In the genomic region with DNA sequence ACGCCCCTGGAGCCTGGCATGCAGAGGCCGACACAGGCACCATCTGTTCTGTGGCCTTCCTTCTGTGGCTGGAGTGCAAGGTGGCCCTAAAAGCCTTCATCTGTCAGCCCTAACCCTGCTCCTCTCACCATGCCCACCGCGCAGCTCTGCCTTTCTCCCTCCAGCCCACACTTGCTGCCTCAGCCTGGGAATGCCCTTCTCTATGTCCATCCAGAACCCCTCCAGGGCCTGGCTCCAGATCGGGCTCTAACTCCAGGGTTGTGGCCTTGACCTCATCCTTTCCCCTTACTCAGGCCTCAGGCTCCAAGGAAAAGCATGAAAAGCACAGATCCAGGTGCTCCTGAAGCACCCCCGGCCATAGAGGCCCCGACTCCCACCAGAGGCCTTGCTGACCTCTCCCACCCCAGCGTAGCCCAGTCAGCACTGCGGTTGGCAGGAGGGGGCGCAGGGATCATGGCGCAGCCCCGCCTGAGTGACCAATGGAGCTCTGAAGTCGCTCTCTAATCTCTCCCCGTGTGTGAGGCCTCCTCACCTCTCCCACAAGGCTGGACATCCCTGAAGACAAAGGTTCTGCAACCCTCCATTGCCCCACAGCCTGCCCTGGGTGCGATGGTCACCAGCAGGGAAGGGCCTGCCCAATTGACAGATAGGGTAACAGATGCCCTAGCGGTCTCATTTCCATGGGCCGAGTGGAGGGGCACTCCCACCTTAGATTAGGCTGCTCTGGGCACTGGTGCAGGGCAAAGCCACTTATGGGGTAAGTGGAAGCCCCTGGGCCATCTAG, we compare ENCODE assay signal across 11 cellular contexts. TPM values are rescaled to one million over a fixed set of nuclear protein-coding genes. Genes with fewer than 3 reads are reported as not detected.
DNase-seq lines count a peak whose midpoint lies in the region; ATAC-seq and TF ChIP-seq lines count a peak whose summit lies in the region.
"Had no signal": no experiment of that assay in that cellular context is flagged by ENCODE, and none has a peak within 500 bp of the region (broad histone marks: within the 10 kb centered on the region; RNA-seq: fewer than 3 reads in every experiment).

No MANE protein-coding gene starts in this region.

- POLR2A ChIA-PET in MCF 10A (lab: Yijun Ruan, JAX) = no interaction called here
- POLR2A ChIA-PET in CD4-positive, alpha-beta T cell (lab: Charles Lee) = no interaction called here

- H3K4me1 Mint-ChIP-seq in MCF 10A (ENCODE audit: insufficient read depth, unreplicated experiment) (peaks cover 14% of the 10 kb centered on the region), glutamatergic neuron (ENCODE audit: low read depth, unreplicated experiment) (peaks cover 38% of the 10 kb centered on the region), T-helper 17 cell (peaks cover 5% of the 10 kb centered on the region)
- H3K4me1 Mint-ChIP-seq in CD4-positive, alpha-beta T cell (ENCODE audit: low read depth) = no peaks in the 10 kb centered on the region

- H2BK120ac ChIP-seq in trophoblast cell (ENCODE audit: insufficient read depth, low read length, poor library complexity) = no peak overlapping the region

- H3K27me3 Mint-ChIP-seq in MCF 10A (ENCODE audit: insufficient read depth, unreplicated experiment) (no peaks in the 10 kb centered on the region), glutamatergic neuron (ENCODE audit: unreplicated experiment) (peaks cover 18% of the 10 kb centered on the region), T-helper 17 cell (peaks cover 6% of the 10 kb centered on the region)
- no peaks in the 10 kb centered on the region for H3K27me3 Mint-ChIP-seq in CD4-positive, alpha-beta T cell
- H3K27me3 Mint-ChIP-seq: natural killer cell treated with Interleukin-12 subunit alpha and Interleukin-12 subunit beta and Interleukin-15 and Interleukin-18, amount 100 ng/mL, for 72 hours had no signal

- no peak overlapping the region for H2BK12ac ChIP-seq in trophoblast cell (ENCODE audit: low read length)

- DNase-seq in MCF 10A (ENCODE audit: unreplicated experiment) = no peak
- DNase-seq in mammary epithelial cell = no peak
- no peak for DNase-seq in glutamatergic neuron
- DNase-seq in trophoblast cell = no peak
- DNase-seq in upper lobe of left lung = no peak
- DNase-seq in T-helper 17 cell = no peak
- no peak for DNase-seq in CD4-positive, alpha-beta T cell
- DNase-seq: erythroblast; stimulated activated naive CD4-positive, alpha-beta T cell had no signal

- intact Hi-C loops in MCF 10A (cut with micrococcal nuclease) = no loop called here
- intact Hi-C loops in mammary epithelial cell (cut with micrococcal nuclease) = no loop called here
- intact Hi-C loops in CD4-positive, alpha-beta T cell (cut with DNase I, micrococcal nuclease) = no loop called here

- WGBS in mammary epithelial cell (ENCODE audit: low coverage, missing lambda C conversion rate) = 79% methylated on average over 17 of the region's 17 CpGs
- no CpG with 5 or more reads among the region's 17 CpGs for WGBS in trophoblast cell (ENCODE audit: extremely low coverage, insufficient coverage, insufficient read length)
- WGBS in upper lobe of left lung, 2 donors = 84 to 85% methylated on average over 14 to 17 of the region's 17 CpGs

- peak overlapping the region; percentile 23 for H3K27ac Mint-ChIP-seq in MCF 10A (ENCODE audit: low read depth, unreplicated experiment)
- H3K27ac Mint-ChIP-seq in glutamatergic neuron (ENCODE audit: unreplicated experiment) = peak overlapping the region; percentile 69
- no peak overlapping the region for H3K27ac Mint-ChIP-seq in T-helper 17 cell
- H3K27ac Mint-ChIP-seq in CD4-positive, alpha-beta T cell = no peak overlapping the region

- dilution Hi-C loops in mammary epithelial cell (cut with HindIII; ENCODE audit: low sequenced_read_pairs) = no loop called here

- H3K4ac ChIP-seq in trophoblast cell (ENCODE audit: low read depth, low read length) = no peak overlapping the region

- H3K36me3 ChIP-seq in mammary epithelial cell (ENCODE audit: insufficient read depth, low read length) (no peaks in the 10 kb centered on the region), trophoblast cell (ENCODE audit: control insufficient read depth in 1 of 2, insufficient read depth in 2 of 2, low read length in 2 of 2) (no peaks in the 10 kb centered on the region), upper lobe of left lung (peaks cover 0 to 18% (median 4%) of the 10 kb centered on the region in 4 donors)

- H4K8ac ChIP-seq in trophoblast cell (ENCODE audit: low read depth, low read length) = no peak overlapping the region

- CTCF ChIA-PET in MCF 10A (lab: Yijun Ruan, JAX) (no interaction called here), mammary epithelial cell (lab: Charles Lee; ENCODE audit: low non-redundant PET) (no interaction called here)
- CTCF ChIA-PET in CD4-positive, alpha-beta T cell (lab: Charles Lee) = no interaction called here

- no peaks in the 10 kb centered on the region for H3K9me3 ChIP-seq in mammary epithelial cell (replicated peaks; ENCODE audit: insufficient read depth, low read length)
- H3K9me3 ChIP-seq in trophoblast cell (ENCODE audit: insufficient read depth, low read depth, low read length) = peaks cover 3% of the 10 kb centered on the region
- no peaks in the 10 kb centered on the region for H3K9me3 ChIP-seq in upper lobe of left lung
- H3K9me3 ChIP-seq in T-helper 17 cell (ENCODE audit: control insufficient read depth, low read length, poor library complexity, severe bottlenecking) = no peaks in the 10 kb centered on the region
- H3K9me3 ChIP-seq in CD4-positive, alpha-beta T cell (ENCODE audit: control insufficient read depth, low read length) = no peaks in the 10 kb centered on the region

- TF ChIP-seq CTCF in MCF 10A (IDR thresholded peaks at IDR 0.05; ENCODE audit: unreplicated experiment) = no peak
- TF ChIP-seq CTCF in mammary epithelial cell (conservative IDR thresholded peaks at IDR 0.05 in 1 of 2, IDR thresholded peaks at IDR 0.05 in 1 of 2; ENCODE audit: extremely low read depth in 1 of 2, insufficient read depth in 1 of 2, low read depth in 1 of 2, low read length in 2 of 2) = no peak
- no peak for TF ChIP-seq CTCF in glutamatergic neuron (IDR thresholded peaks at IDR 0.05; ENCODE audit: partially characterized antibody, unreplicated experiment)
- TF ChIP-seq CTCF in upper lobe of left lung (IDR thresholded peaks at IDR 0.05) = no peak
- no peak for TF ChIP-seq CTCF in CD4-positive, alpha-beta T cell (IDR thresholded peaks at IDR 0.05)

- H3K27me3 ChIP-seq in mammary epithelial cell (ENCODE audit: insufficient read depth, low read length) (no peaks in the 10 kb centered on the region), trophoblast cell (ENCODE audit: insufficient read depth, low read length) (no peaks in the 10 kb centered on the region), upper lobe of left lung (no peaks in the 10 kb centered on the region)
- H3K27me3 ChIP-seq in CD4-positive, alpha-beta T cell (ENCODE audit: control insufficient read depth, insufficient read depth, low read length) = no peaks in the 10 kb centered on the region

- no peak for TF ChIP-seq EP300 in upper lobe of left lung (IDR thresholded peaks at IDR 0.05)

- H4K12ac ChIP-seq in trophoblast cell (ENCODE audit: low read depth, low read length) = no peak overlapping the region

- H3K27ac ChIP-seq in mammary epithelial cell (ENCODE audit: insufficient read depth, low read depth, low read length) (no peak overlapping the region), trophoblast cell (ENCODE audit: low read depth, low read length) (no peak overlapping the region), upper lobe of left lung (peak overlapping the region; percentile 48 to 85 (median 81))
- no peak overlapping the region for H3K27ac ChIP-seq in CD4-positive, alpha-beta T cell (ENCODE audit: low read depth, low read length)

- peaks cover 46% of the 10 kb centered on the region for H3K4me1 ChIP-seq in mammary epithelial cell (ENCODE audit: insufficient read depth, low read length)
- H3K4me1 ChIP-seq in trophoblast cell (ENCODE audit: control insufficient read depth in 1 of 2, insufficient read depth in 2 of 2, low read length in 2 of 2) = peaks cover 26 to 27% of the 10 kb centered on the region in 2 experiments
- H3K4me1 ChIP-seq in upper lobe of left lung = peaks cover 33 to 48% (median 37%) of the 10 kb centered on the region in 4 donors

- H2AK5ac ChIP-seq in trophoblast cell (ENCODE audit: low read length) = no peak overlapping the region

- ATAC-seq in upper lobe of left lung (ENCODE audit: low FRiP score in 2 of 2) = no peak
- ATAC-seq in T-helper 17 cell = no peak
- ATAC-seq in CD4-positive, alpha-beta T cell (ENCODE audit: poor library complexity) = no peak
- no peak for ATAC-seq in GM18498 (IDR thresholded peaks at IDR 0.05; ENCODE audit: unreplicated experiment)

- H3K4me3 Mint-ChIP-seq in MCF 10A (ENCODE audit: unreplicated experiment) (no peak overlapping the region), glutamatergic neuron (ENCODE audit: unreplicated experiment) (peak overlapping the region; percentile 9), T-helper 17 cell (no peak overlapping the region)
- no peak overlapping the region for H3K4me3 Mint-ChIP-seq in CD4-positive, alpha-beta T cell
- H3K4me3 Mint-ChIP-seq: natural killer cell treated with Interleukin-12 subunit alpha and Interleukin-12 subunit beta and Interleukin-15 and Interleukin-18, amount 100 ng/mL, for 72 hours had no signal

- H3K4me3 ChIP-seq in mammary epithelial cell (replicated peaks in 1 of 3; ENCODE audit: insufficient read depth in 1 of 3, low read depth in 2 of 3, low read length in 3 of 3) (no peak overlapping the region), trophoblast cell (ENCODE audit: low read depth, low read length) (no peak overlapping the region), upper lobe of left lung (no peak overlapping the region)

- no peak overlapping the region for H3K23ac ChIP-seq in trophoblast cell (ENCODE audit: low read length)

- no peak overlapping the region for H4K91ac ChIP-seq in trophoblast cell (ENCODE audit: low read depth, low read length)

- H3K9me3 Mint-ChIP-seq in MCF 10A (ENCODE audit: unreplicated experiment) (no peaks in the 10 kb centered on the region), glutamatergic neuron (ENCODE audit: unreplicated experiment) (peaks cover 4% of the 10 kb centered on the region)
- H3K9me3 Mint-ChIP-seq in CD4-positive, alpha-beta T cell = no peaks in the 10 kb centered on the region
- H3K9me3 Mint-ChIP-seq: natural killer cell treated with Interleukin-12 subunit alpha and Interleukin-12 subunit beta and Interleukin-15 and Interleukin-18, amount 100 ng/mL, for 72 hours had no signal

- BruUV-seq in MCF 10A (replicated peaks; lab: Mats Ljungman, UMichigan) (no TSS peak), mammary epithelial cell (replicated peaks; lab: Mats Ljungman, UMichigan) (no TSS peak)

- H3K18ac ChIP-seq in trophoblast cell (ENCODE audit: low read length) = no peak overlapping the region

- H3K79me1 ChIP-seq in trophoblast cell (ENCODE audit: low read length) = peaks cover 3% of the 10 kb centered on the region

- H3K9ac ChIP-seq in mammary epithelial cell (ENCODE audit: insufficient read depth, low read length) = no peak overlapping the region
- H3K9ac ChIP-seq in trophoblast cell (ENCODE audit: low read length) = no peak overlapping the region

- no peaks in the 10 kb centered on the region for H3K36me3 Mint-ChIP-seq in MCF 10A (ENCODE audit: insufficient read depth, unreplicated experiment)
- no peaks in the 10 kb centered on the region for H3K36me3 Mint-ChIP-seq in glutamatergic neuron (ENCODE audit: unreplicated experiment)
- no peaks in the 10 kb centered on the region for H3K36me3 Mint-ChIP-seq in T-helper 17 cell (ENCODE audit: low read depth)
- no peaks in the 10 kb centered on the region for H3K36me3 Mint-ChIP-seq in CD4-positive, alpha-beta T cell (ENCODE audit: low read depth)
- H3K36me3 Mint-ChIP-seq: natural killer cell treated with Interleukin-12 subunit alpha and Interleukin-12 subunit beta and Interleukin-15 and Interleukin-18, amount 100 ng/mL, for 72 hours had no signal

- TF ChIP-seq POLR2A in upper lobe of left lung (IDR thresholded peaks at IDR 0.05) = no peak

- H3K4me2 ChIP-seq in mammary epithelial cell (ENCODE audit: insufficient read depth, low read depth, low read length) = no peak overlapping the region
- H3K4me2 ChIP-seq in trophoblast cell (ENCODE audit: low read length) = no peak overlapping the region

- no peak overlapping the region for H2BK5ac ChIP-seq in trophoblast cell (ENCODE audit: low read depth, low read length, poor library complexity)

- H2AFZ ChIP-seq in mammary epithelial cell (ENCODE audit: low read depth, low read length) = no peak overlapping the region
- peak overlapping the region; percentile 44 for H2AFZ ChIP-seq in trophoblast cell (ENCODE audit: insufficient read depth, low read length, poor library complexity)

- in situ Hi-C loops in mammary epithelial cell (cut with MboI; ENCODE audit: low sequenced_read_pairs in 2 of 2) = no loop called here

- no peak overlapping the region for H3K14ac ChIP-seq in trophoblast cell (ENCODE audit: low read length)

- H4K20me1 ChIP-seq in mammary epithelial cell (ENCODE audit: insufficient read depth, low read length) = no peaks in the 10 kb centered on the region

- H3K79me2 ChIP-seq in mammary epithelial cell (ENCODE audit: insufficient read depth, low read length) (no peaks in the 10 kb centered on the region), trophoblast cell (ENCODE audit: control insufficient read depth, insufficient read depth, low read length, poor library complexity) (no peaks in the 10 kb centered on the region)

RNA-seq across cellular contexts. Expression of a gene that starts 9.2 kb away (rescaled TPM):
- total RNA-seq in MCF 10A (2022) (2.8 and 3.1 TPM in 2 replicates), mammary epithelial cell (1 to 10 TPM; 3.1 to 7.3 TPM), glutamatergic neuron (ENCODE audit: unreplicated experiment) (3.0 TPM), upper lobe of left lung (10 to 100 TPM; 12.6 to 45.7 (median 21.0) TPM), T-helper 17 cell (1 to 10 TPM; 1.1 to 1.3 TPM)
- 1.6 TPM for polyA plus RNA-seq in mammary epithelial cell
- 1.2 TPM for polyA minus RNA-seq in mammary epithelial cell
- polyA plus RNA-seq in trophoblast cell (2013) = 2.8 and 3.0 TPM in 2 replicates
- total RNA-seq in CD4-positive, alpha-beta T cell = under 1 TPM; 0.67 to 0.85 TPM

Comparison
In these comparisons a context has a peak if more than half of its experiments do, and no peak if none do; other contexts are left out.
1. H3K27ac Mint-ChIP-seq: peak in MCF 10A (single experiment) and glutamatergic neuron (single experiment); none in T-helper 17 cell (single experiment) and CD4-positive, alpha-beta T cell (single experiment).
2. H3K27ac ChIP-seq: peak in upper lobe of left lung (4 of 4); none in mammary epithelial cell (single experiment), trophoblast cell (single experiment) and CD4-positive, alpha-beta T cell (single experiment).